ENCODE assay signal across 23 cellular contexts in genomic region chr7:128699895-128700294, GRCh38. TPM values are rescaled to one million over a fixed set of nuclear protein-coding genes. Genes with fewer than 3 reads are reported as not detected.
DNase-seq lines count a peak whose midpoint lies in the region; ATAC-seq and TF ChIP-seq lines count a peak whose summit lies in the region.
"Had no signal": no experiment of that assay in that cellular context is flagged by ENCODE, and none has a peak within 500 bp of the region (broad histone marks: within the 10 kb centered on the region; RNA-seq: fewer than 3 reads in every experiment).

No MANE protein-coding gene starts in this region.

- H3K4me3 Mint-ChIP-seq in WTC11 = peak overlapping the region; percentile 15; the same call in 1 of the 2 replicates
- H3K4me3 Mint-ChIP-seq: CD4-positive, alpha-beta memory T cell; CD4-positive, CD25-positive, alpha-beta regulatory T cell; CD8-positive, alpha-beta memory T cell had no signal

- intact Hi-C loops in head of caudate nucleus (cut with DNase I) = no loop called here

- H3K4me1 ChIP-seq in HAP-1 = peaks cover 28% of the 10 kb centered on the region
- H3K4me1 ChIP-seq: BE2C, BLaER1 had no signal

- peaks cover 23% of the 10 kb centered on the region for H3K27me3 ChIP-seq in HAP-1 (ENCODE audit: low read depth)
- H3K27me3 ChIP-seq: BE2C had no signal

- peaks cover 35% of the 10 kb centered on the region for H3K27me3 Mint-ChIP-seq in WTC11 (ENCODE audit: low read depth)

- H3K4me1 Mint-ChIP-seq in WTC11 = peaks cover 45% of the 10 kb centered on the region

- H3K27ac Mint-ChIP-seq in WTC11 = no peak overlapping the region
- H3K27ac Mint-ChIP-seq: CD14-positive monocyte; CD4-positive, alpha-beta memory T cell; CD4-positive, CD25-positive, alpha-beta regulatory T cell; CD8-positive, alpha-beta memory T cell had no signal

- POLR2A ChIA-PET in WTC11 (lab: Charles Lee) = no interaction called here

- in situ Hi-C loops in HAP-1 (cut with MboI; ENCODE audit: low sequenced_read_pairs) = no loop called here

- ATAC-seq in WTC11 = no peak
- ATAC-seq: GM12878 had no signal

- no peaks in the 10 kb centered on the region for H3K9me3 ChIP-seq in HAP-1
- H3K9me3 ChIP-seq: BE2C had no signal

- H3K36me3 Mint-ChIP-seq in WTC11 = peaks cover 5% of the 10 kb centered on the region; the same call in 1 of the 2 replicates
- H3K36me3 Mint-ChIP-seq: CD14-positive monocyte; CD4-positive, CD25-positive, alpha-beta regulatory T cell; CD8-positive, alpha-beta memory T cell had no signal

- no peak for TF ChIP-seq CTCF in WTC11 (IDR thresholded peaks at IDR 0.05)

- H3K9me3 Mint-ChIP-seq in WTC11 = peaks cover 6% of the 10 kb centered on the region
- H3K9me3 Mint-ChIP-seq: CD8-positive, alpha-beta memory T cell had no signal

- CTCF ChIA-PET in WTC11 (lab: Charles Lee) = interaction anchor here (1.7 kb wide), 1 partner anchor 184 kb away, joined by 5 read pairs; no protein-coding TSS in a partner anchor

- H3K4me3 ChIP-seq in HAP-1 = no peak overlapping the region
- H3K4me3 ChIP-seq: BLaER1, GM12878 had no signal

- H3K36me3 ChIP-seq in HAP-1 (replicated peaks) = no peaks in the 10 kb centered on the region
- H3K36me3 ChIP-seq: BE2C, BLaER1 had no signal

- peak; percentile 44 to 77 for DNase-seq in HAP-1 (ENCODE audit: low spot score in 2 of 2)
- no peak for DNase-seq in WTC11 (ENCODE audit: low spot score)
- DNase-seq in stimulated activated CD4-positive, alpha-beta T cell treated with anti-CD3 and anti-CD28 coated beads, Interleukin-1b, Interleukin-23, amount 100 ng/mL, for 48 hours = no peak
- no peak for DNase-seq in head of caudate nucleus
- DNase-seq in middle frontal gyrus (ENCODE audit: extremely low spot score, low spot score) = no peak
- DNase-seq: 8988T; ACHN; BE2C; C1 segment of cervical spinal cord; CD4-positive, alpha-beta memory T cell; CD4-positive, CD25-positive, alpha-beta regulatory T cell; CD8-positive, alpha-beta memory T cell; COR-L47; DMS 273 treated with DMSO at 0.1 percent for 48 hours; DMS153; DMS53; DMS79; DND-41; EL; GDM1 had no signal

TF ChIP-seq in WTC11, 78 proteins besides CTCF, POLR2A, EP300 and RAD21:
- no peak for TF ChIP-seq KAT7 (CRISPR knock-in tag; IDR thresholded peaks at IDR 0.05; ENCODE audit: borderline replicate concordance)
- no peak for TF ChIP-seq STAT6 (CRISPR knock-in tag; conservative IDR thresholded peaks at IDR 0.05; ENCODE audit: low read depth)
- TF ChIP-seq ATF6 (CRISPR knock-in tag; IDR thresholded peaks at IDR 0.05) = no peak
- TF ChIP-seq SMAD4 (CRISPR knock-in tag; IDR thresholded peaks at IDR 0.05) = no peak
- no peak for TF ChIP-seq CREM (CRISPR knock-in tag; IDR thresholded peaks at IDR 0.05)
- no peak for TF ChIP-seq NR2C2 (CRISPR knock-in tag; IDR thresholded peaks at IDR 0.05)
- TF ChIP-seq ZNF532 (CRISPR knock-in tag; IDR thresholded peaks at IDR 0.05; ENCODE audit: borderline replicate concordance) = no peak
- no peak for TF ChIP-seq GTF2I (CRISPR knock-in tag; conservative IDR thresholded peaks at IDR 0.05)
TF ChIP-seq in WTC11: peak in this region for 0.

RNA-seq across cellular contexts. Expression of gene GARIN1A, which starts 27.8 kb away (rescaled TPM):
- total RNA-seq in WTC11 (2021) = 0.14 to 0.15 TPM in 2 of 3 replicates, not detected in the other

RNA-seq across cellular contexts. Expression of gene CALU, which starts 39.3 kb away (rescaled TPM):
- 150 to 163 TPM (median 159 TPM) in 3 replicates for total RNA-seq in WTC11 (2021)

Comparison
In these comparisons a context has a peak if more than half of its experiments do, and no peak if none do; other contexts are left out.
1. DNase-seq: peak in HAP-1 (2 of 2); none in WTC11 (single experiment), stimulated activated CD4-positive, alpha-beta T cell treated with anti-CD3 and anti-CD28 coated beads, Interleukin-1b, Interleukin-23, amount 100 ng/mL, for 48 hours (single experiment), head of caudate nucleus (0 of 42) and middle frontal gyrus (single experiment).